ENCODE assay signal across 8 cellular contexts in genomic region chr13:73767747-73768315, GRCh38.
DNase-seq lines count a peak whose midpoint lies in the region; ATAC-seq lines count a peak whose summit lies in the region.

No MANE protein-coding gene starts in this region.

- H3K9me3 Mint-ChIP-seq in activated T-helper 17 cell treated with anti-CD3 and anti-CD28 coated beads, Interleukin-2, amount 50 U/mL, for 72 hours, result peaks cover 5% of the 10 kb centered on the region

- peak overlapping the region; percentile 53 for H3K27ac ChIP-seq in temporal lobe (ENCODE audit: low read depth, low read length)

- ATAC-seq in GM18498 (IDR thresholded peaks at IDR 0.05; ENCODE audit: unreplicated experiment), result peak; percentile 32
- peak; percentile 12 for ATAC-seq in activated T-helper 17 cell treated with anti-CD3 and anti-CD28 coated beads, Interleukin-2, amount 50 U/mL, for 72 hours (replicated peaks)

- peak overlapping the region; percentile 64 for H3K27ac Mint-ChIP-seq in activated T-helper 17 cell treated with anti-CD3 and anti-CD28 coated beads, Interleukin-2, amount 50 U/mL, for 72 hours

- peak overlapping the region; percentile 89 for H3K4me3 Mint-ChIP-seq in activated T-helper 17 cell treated with anti-CD3 and anti-CD28 coated beads, Interleukin-2, amount 50 U/mL, for 72 hours

- H3K27me3 Mint-ChIP-seq in activated T-helper 17 cell treated with anti-CD3 and anti-CD28 coated beads, Interleukin-2, amount 50 U/mL, for 72 hours, result no peaks in the 10 kb centered on the region

- DNase-seq in HT1080 (ENCODE audit: low read depth) (peak; percentile 4), iris pigment epithelial cell (ENCODE audit: low read depth) (peak; percentile 13), HCEC 1CT (no peak), NCI-H2227 treated with DMSO at 0.1 percent for 48 hours (lab: John Stamatoyannopoulos, UW) (no peak), superior temporal gyrus (ENCODE audit: extremely low spot score) (no peak)

- peaks cover 28% of the 10 kb centered on the region for H3K36me3 Mint-ChIP-seq in activated T-helper 17 cell treated with anti-CD3 and anti-CD28 coated beads, Interleukin-2, amount 50 U/mL, for 72 hours (ENCODE audit: low read depth)

- H3K4me1 Mint-ChIP-seq in activated T-helper 17 cell treated with anti-CD3 and anti-CD28 coated beads, Interleukin-2, amount 50 U/mL, for 72 hours, result peaks cover 38% of the 10 kb centered on the region

Comparison
In these comparisons a context has a peak if more than half of its experiments do, and no peak if none do; other contexts are left out.
1. DNase-seq: peak in HT1080 (single experiment) and iris pigment epithelial cell (single experiment); none in HCEC 1CT (single experiment), NCI-H2227 treated with DMSO at 0.1 percent for 48 hours (single experiment) and superior temporal gyrus (single experiment).